In genomic region chr6:32974541-32975308, GRCh38 we compare ENCODE assay signal across 8 cellular contexts. TPM values are rescaled to one million over a fixed set of nuclear protein-coding genes. Genes with fewer than 3 reads are reported as not detected.
DNase-seq lines count a peak whose midpoint lies in the region; ATAC-seq and TF ChIP-seq lines count a peak whose summit lies in the region.

No MANE protein-coding gene starts in this region.

- H3K36me3 Mint-ChIP-seq in H9 (ENCODE audit: insufficient read depth in 1 of 3, low read depth in 3 of 3) (peaks cover 89 to 94% (median 93%) of the 10 kb centered on the region in 3 experiments), T-helper 17 cell (ENCODE audit: low read depth) (peaks cover 29% of the 10 kb centered on the region)

- H2BK20ac ChIP-seq in H9 (ENCODE audit: low read depth, low read length, poor library complexity, severe bottlenecking) = no peak overlapping the region

- H3K27ac ChIP-seq in H9 (ENCODE audit: insufficient read length, low read depth, low read length) (no peak overlapping the region), gastroesophageal sphincter (peak overlapping the region in 3 of 4 donors; percentile 25 to 99 (median 98)), skin epidermis (peak overlapping the region in 9 of 21 experiments; percentile 0 to 88 (median 19))

- H3K14ac ChIP-seq in H9 (ENCODE audit: insufficient read depth, low read length) = no peak overlapping the region

- TF ChIP-seq EP300 in gastroesophageal sphincter (IDR thresholded peaks at IDR 0.05) = no peak

- no peak overlapping the region for H2AFZ ChIP-seq in H9 (ENCODE audit: low read length)

- H3K27ac Mint-ChIP-seq in H9 (peak overlapping the region in 2 of 3 experiments; percentile 79 to 86; a peak in 1 of 7 replicates), T-helper 17 cell (peak overlapping the region; percentile 99)

- no peak overlapping the region for H2BK15ac ChIP-seq in H9 (ENCODE audit: low read depth, low read length)

- ATAC-seq in T-helper 17 cell (no peak), gastroesophageal sphincter (no peak)

- no peak overlapping the region for H2AK5ac ChIP-seq in H9 (ENCODE audit: insufficient read length, low read length)

- peaks cover 18% of the 10 kb centered on the region for H3K23me2 ChIP-seq in H9 (ENCODE audit: insufficient read length, low read depth, low read length, poor library complexity, severe bottlenecking)

- H3K79me1 ChIP-seq in H9 (ENCODE audit: insufficient read depth, low read depth, low read length, poor library complexity, severe bottlenecking) = peaks cover 20% of the 10 kb centered on the region

- peaks cover 7 to 11% of the 10 kb centered on the region in 2 experiments for H3K9me3 Mint-ChIP-seq in H9

- H4K20me1 ChIP-seq in H9 (ENCODE audit: control insufficient read depth, insufficient read depth, insufficient read length) = no peaks in the 10 kb centered on the region

- DNase-seq in H9 (no peak), T-helper 17 cell (no peak), inferior parietal cortex (ENCODE audit: extremely low spot score) (no peak), AG08396 (ENCODE audit: low spot score) (no peak), HPDE6-E6E7 (ENCODE audit: extremely low spot score) (no peak)
- no peak for DNase-seq in stimulated activated CD4-positive, alpha-beta T cell treated with anti-CD3 and anti-CD28 coated beads, Interleukin-15, amount 100 ng/mL, for 24 hours

- H3K79me2 ChIP-seq in H9 (ENCODE audit: insufficient read depth, low read length) = peaks cover 42% of the 10 kb centered on the region

- H3K36me3 ChIP-seq in gastroesophageal sphincter = peaks cover 7 to 68% of the 10 kb centered on the region in 2 donors

- H3K4me3 ChIP-seq in gastroesophageal sphincter = peak overlapping the region; percentile 91 to 97
- H3K4me3 ChIP-seq in skin epidermis = peak overlapping the region; percentile 47 to 98 (median 90)

- H3K27me3 ChIP-seq in H9 (ENCODE audit: insufficient read depth, low read length) (no peaks in the 10 kb centered on the region), gastroesophageal sphincter (no peaks in the 10 kb centered on the region)

- TF ChIP-seq CTCF in H9 (conservative IDR thresholded peaks at IDR 0.05) = no peak
- TF ChIP-seq CTCF in gastroesophageal sphincter (IDR thresholded peaks at IDR 0.05) = no peak

- no peak overlapping the region for H2BK120ac ChIP-seq in H9 (ENCODE audit: low read depth, low read length, poor library complexity, severe bottlenecking)

- H3K4me1 ChIP-seq in H9 (ENCODE audit: insufficient read depth, low read length) (no peaks in the 10 kb centered on the region), gastroesophageal sphincter (peaks cover 0 to 60% (median 16%) of the 10 kb centered on the region in 3 donors)

- H3K4me1 Mint-ChIP-seq in H9 = peaks cover 23 to 46% of the 10 kb centered on the region in 2 experiments
- H3K4me1 Mint-ChIP-seq in T-helper 17 cell = peaks cover 70% of the 10 kb centered on the region

- no peak overlapping the region for H3K56ac ChIP-seq in H9 (ENCODE audit: insufficient read length, low read depth, low read length)

- H3K4me3 Mint-ChIP-seq in H9 (peak overlapping the region; percentile 96), T-helper 17 cell (peak overlapping the region; percentile 100)

- H3K9me3 ChIP-seq in H9 (ENCODE audit: control insufficient read depth, low read depth, low read length) (no peaks in the 10 kb centered on the region), T-helper 17 cell (ENCODE audit: control insufficient read depth, low read length, poor library complexity, severe bottlenecking) (no peaks in the 10 kb centered on the region), gastroesophageal sphincter (no peaks in the 10 kb centered on the region)

- no peak overlapping the region for H4K91ac ChIP-seq in H9 (ENCODE audit: insufficient read length, low read depth, low read length)

- peak overlapping the region; percentile 57 for H3K9ac ChIP-seq in H9 (ENCODE audit: extremely low read depth, insufficient read length, low read length)

- H2BK12ac ChIP-seq in H9 (ENCODE audit: insufficient read length, low read depth, low read length) = no peak overlapping the region

- peak overlapping the region; percentile 87 for H3K4me2 ChIP-seq in H9 (ENCODE audit: insufficient read depth, insufficient read length, low read length)

- H4K8ac ChIP-seq in H9 (replicated peaks; ENCODE audit: insufficient read length, low read depth, low read length) = no peak overlapping the region

- no peak overlapping the region for H3K23ac ChIP-seq in H9 (ENCODE audit: insufficient read length, low read depth, low read length)

- no peak overlapping the region for H3K18ac ChIP-seq in H9 (ENCODE audit: insufficient read length, low read depth, low read length)

- no peak overlapping the region for H2BK5ac ChIP-seq in H9 (ENCODE audit: insufficient read length, low read length)

- no peak overlapping the region for H4K5ac ChIP-seq in H9 (ENCODE audit: insufficient read length, low read depth, low read length)

- H3T11ph ChIP-seq in H9 (ENCODE audit: low read length) = no peak overlapping the region

- no peak for TF ChIP-seq POLR2A in gastroesophageal sphincter (IDR thresholded peaks at IDR 0.05)

- WGBS in H9 (ENCODE audit: extremely low coverage, insufficient read length, low lambda C conversion rate) = no CpG with 5 or more reads among the region's 14 CpGs
- 0 to 4% methylated on average over 6 to 7 of the region's 14 CpGs for WGBS in gastroesophageal sphincter (ENCODE audit: low coverage in 1 of 2), 2 donors

- H3K4ac ChIP-seq in H9 (ENCODE audit: low read depth, low read length) = no peak overlapping the region

- H3K27me3 Mint-ChIP-seq in H9 (ENCODE audit: low read depth) (peaks cover 4% of the 10 kb centered on the region), T-helper 17 cell (no peaks in the 10 kb centered on the region)

RNA-seq across cellular contexts. Expression of gene BRD2, which starts 6.3 kb away (rescaled TPM):
- total RNA-seq in H9 (2021) = 244 and 252 TPM in 2 replicates
- 100 to 1,000 TPM; 409 to 459 TPM for total RNA-seq in T-helper 17 cell
- 100 to 1,000 TPM; 107 to 154 (median 124) TPM for total RNA-seq in gastroesophageal sphincter

RNA-seq across cellular contexts. Expression of gene HLA-DMA, which starts 21.8 kb away (rescaled TPM):
- 6.6 and 7.5 TPM in 2 replicates for total RNA-seq in H9 (2021)
- total RNA-seq in T-helper 17 cell = 10 to 100 TPM; 20.9 to 23.4 TPM
- total RNA-seq in gastroesophageal sphincter = 10 to 100 TPM in 2 of 4 donors, 1 to 10 TPM in 2; 5.8 to 43.8 (median 15.8) TPM

RNA-seq across cellular contexts. Expression of gene HLA-DMB, which starts 33.9 kb away (rescaled TPM):
- total RNA-seq in H9 (2021) (1.5 and 1.7 TPM in 2 replicates), T-helper 17 cell (10 to 100 TPM; 11.1 to 23.3 TPM), gastroesophageal sphincter (10 to 100 TPM in 2 of 4 donors, 1 to 10 TPM in 2; 7.3 to 26.0 (median 11.6) TPM)

RNA-seq across cellular contexts. Expression of gene HLA-DOA, which starts 34.7 kb away (rescaled TPM):
- total RNA-seq in H9 (2021) (15.3 and 15.6 TPM in 2 replicates), T-helper 17 cell (1 to 10 TPM; 2.6 to 5.1 TPM), gastroesophageal sphincter (1 to 10 TPM; 1.1 to 4.4 (median 1.8) TPM)
